12 cellular contexts compared by ENCODE assay signal in the genomic region with DNA sequence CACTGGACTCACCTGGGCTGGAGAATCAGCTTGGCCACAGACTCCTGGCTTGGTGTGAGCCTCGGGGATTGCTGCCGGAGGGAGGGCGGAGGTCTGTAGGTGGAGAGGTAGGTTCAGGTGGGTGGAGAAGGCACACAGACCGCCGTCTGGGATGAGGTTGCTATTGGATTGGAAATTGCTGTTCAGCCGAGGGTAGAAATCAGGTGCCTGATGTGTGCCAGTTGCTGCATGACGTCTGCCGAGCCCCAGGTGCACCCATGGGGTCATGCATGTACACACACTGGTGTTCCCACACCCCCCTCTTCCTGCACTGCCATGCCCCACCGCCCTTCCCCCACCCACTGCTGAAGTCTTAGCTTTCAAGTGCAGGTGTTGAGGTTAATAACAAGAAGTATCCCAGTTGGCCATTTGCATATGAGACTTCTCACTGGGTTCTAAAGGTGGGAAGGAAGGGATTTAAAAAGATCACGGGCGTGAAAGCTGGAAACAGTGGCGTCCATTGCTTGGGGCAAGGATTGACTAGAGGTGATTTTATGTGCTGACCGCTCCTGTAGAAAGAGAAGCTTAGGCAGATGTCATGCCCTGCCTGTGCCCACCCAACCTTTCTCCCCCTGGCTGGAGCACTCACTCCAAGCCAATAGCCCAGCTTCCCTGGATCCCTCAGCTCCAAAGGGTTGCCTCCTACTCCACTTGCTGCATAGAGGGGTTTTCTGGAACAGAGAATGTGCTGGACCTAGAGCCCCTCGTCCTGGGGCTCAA.
A peak's percentile ranks its signal among the peaks of the same experiment; 100 is the strongest.
DNase-seq lines count a peak whose midpoint lies in the region; ATAC-seq, FAIRE-seq and TF ChIP-seq lines count a peak whose summit lies in the region.
"Had no signal": no experiment of that assay in that cellular context is flagged by ENCODE, and none has a peak within 500 bp of the region (broad histone marks: within the 10 kb centered on the region; RNA-seq: fewer than 3 reads in every experiment).

No MANE protein-coding gene starts in this region.

- POLR2A ChIA-PET in HepG2 (lab: Yijun Ruan, JAX) (interaction anchor here (2.5 kb wide), 1 partner anchor 10 kb away, joined by 9 read pairs; no protein-coding TSS in a partner anchor), Caco-2 (lab: Charles Lee) (no interaction called here)

- ATAC-seq in GM21515 (IDR thresholded peaks at IDR 0.05; ENCODE audit: unreplicated experiment) = peak; percentile 53
- ATAC-seq in HepG2 = no peak
- no peak for ATAC-seq in left lobe of liver
- ATAC-seq: sciatic nerve had no signal

- peaks cover 88% of the 10 kb centered on the region for H3K79me2 ChIP-seq in Karpas-422 (ENCODE audit: low read length)
- H3K79me2 ChIP-seq in HepG2 (ENCODE audit: insufficient read depth, low read length) = peaks cover 7% of the 10 kb centered on the region

- peak; percentile 94 for FAIRE-seq in GM12891 (lab: Jason Lieb, UNC)
- no peak for FAIRE-seq in HepG2 (lab: Jason Lieb, UNC)
- FAIRE-seq in RCC 7860 (lab: Jason Lieb, UNC) = no peak
- FAIRE-seq: astrocyte had no signal

- TF ChIP-seq EP300 in HepG2 (IDR thresholded peaks at IDR 0.05; ENCODE audit: low read depth in 2 of 2, low read length in 2 of 2) = no peak
- TF ChIP-seq EP300 in HepG2 (CRISPR knock-in tag; IDR thresholded peaks at IDR 0.05; ENCODE audit: borderline replicate concordance) = no peak

- H2AFZ ChIP-seq in Karpas-422 (ENCODE audit: low read length) (no peak overlapping the region), HepG2 (ENCODE audit: low read length) (no peak overlapping the region)

- TF ChIP-seq CTCF in HepG2 (CRISPR knock-in tag; IDR thresholded peaks at IDR 0.05) (no peak), Caco-2 (IDR thresholded peaks at IDR 0.05; ENCODE audit: insufficient read depth in 1 of 2, low read depth in 1 of 2, low read length in 1 of 2, severe bottlenecking in 1 of 2, unreplicated experiment in 1 of 2) (no peak)

- no peak overlapping the region for H3K4me3 Mint-ChIP-seq in Caco-2 (ENCODE audit: unreplicated experiment)

- peaks cover 46% of the 10 kb centered on the region for H3K36me3 Mint-ChIP-seq in Caco-2 (ENCODE audit: insufficient read depth, unreplicated experiment)

- WGBS in HepG2 (ENCODE audit: low lambda C conversion rate) = 92% methylated on average over 14 of the region's 14 CpGs

- no peaks in the 10 kb centered on the region for H3K27me3 Mint-ChIP-seq in Caco-2 (ENCODE audit: insufficient read depth, unreplicated experiment)

- H3K4me2 ChIP-seq in Karpas-422 (ENCODE audit: low read depth, low read length, poor library complexity, severe bottlenecking) = peak overlapping the region; percentile 87
- H3K4me2 ChIP-seq in HepG2 (ENCODE audit: low read depth, low read length) = no peak overlapping the region

- in situ Hi-C loops in HepG2 (cut with HindIII; ENCODE audit: extremely low pct_ligation_motif_present, low pct_unique_long_range_greater_than_20kb) = no loop called here

- CTCF ChIA-PET in HepG2 (lab: Yijun Ruan, JAX; ENCODE audit: low intra/inter-chr PET ratio, low total read pairs) (no interaction called here), Caco-2 (lab: Charles Lee) (interaction anchor here (0.6 kb wide), 2 partner anchors 10 to 48 kb away, joined by 3 to 4 read pairs; no protein-coding TSS in a partner anchor)

- H3K27me3 ChIP-seq in Karpas-422 (ENCODE audit: low read length) (no peaks in the 10 kb centered on the region), HepG2 (ENCODE audit: control insufficient read depth in 1 of 2, insufficient read depth in 2 of 2, low read length in 2 of 2) (no peaks in the 10 kb centered on the region), Caco-2 (replicated peaks; ENCODE audit: control insufficient read depth, insufficient read depth, low read length) (no peaks in the 10 kb centered on the region)

- H3K9ac ChIP-seq in Karpas-422 (ENCODE audit: low read length) = peak overlapping the region; percentile 86
- no peak overlapping the region for H3K9ac ChIP-seq in HepG2 (ENCODE audit: insufficient read depth, low read depth, low read length)

- intact Hi-C loops in HepG2 (cut with micrococcal nuclease; ENCODE audit: unreplicated experiment) (no loop called here), Caco-2 (cut with micrococcal nuclease; ENCODE audit: unreplicated experiment) (no loop called here)

- no peak for TF ChIP-seq RAD21 in HepG2 (CRISPR knock-in tag; IDR thresholded peaks at IDR 0.05)

- peak overlapping the region; percentile 68 for H3K4me3 ChIP-seq in Karpas-422 (ENCODE audit: low read length)
- no peak overlapping the region for H3K4me3 ChIP-seq in HepG2 (replicated peaks in 1 of 3; ENCODE audit: insufficient read depth in 1 of 3, low read depth in 2 of 3, low read length in 3 of 3)
- H3K4me3 ChIP-seq in Caco-2 (ENCODE audit: low read depth, low read length) = no peak overlapping the region

- H4K20me1 ChIP-seq in Karpas-422 (ENCODE audit: insufficient read depth, low read depth, low read length) (no peaks in the 10 kb centered on the region), HepG2 (ENCODE audit: insufficient read depth, low read length) (no peaks in the 10 kb centered on the region)

- H3K27ac ChIP-seq in Karpas-422 (ENCODE audit: low read length) = peak overlapping the region; percentile 99
- H3K27ac ChIP-seq in HepG2 (ENCODE audit: extremely low read length, insufficient read depth, low read length) = no peak overlapping the region

- DNase-seq in GM12891 (ENCODE audit: insufficient read length, low spot score) = peak; percentile 49
- DNase-seq in Karpas-422 = peak; percentile 95
- no peak for DNase-seq in HepG2 (ENCODE audit: low spot score)
- no peak for DNase-seq in Caco-2
- no peak for DNase-seq in GM03348 (ENCODE audit: low spot score)
- DNase-seq in left lobe of liver (ENCODE audit: low spot score) = no peak
- no peak for DNase-seq in RCC 7860 (ENCODE audit: low spot score)
- DNase-seq: GF-D8, T-helper 1 cell had no signal

- H3K36me3 ChIP-seq in Karpas-422 (ENCODE audit: insufficient read depth, low read length) (no peaks in the 10 kb centered on the region), HepG2 (replicated peaks in 1 of 2; ENCODE audit: control insufficient read depth in 1 of 2, insufficient read depth in 2 of 2, low read length in 2 of 2) (peaks cover 3 to 6% of the 10 kb centered on the region in 2 experiments; a peak in 3 of 5 replicates), Caco-2 (ENCODE audit: control insufficient read depth, insufficient read depth, low read length) (peaks cover 2% of the 10 kb centered on the region)

- peaks cover 90% of the 10 kb centered on the region for H3K4me1 ChIP-seq in Karpas-422 (ENCODE audit: low read length)
- peaks cover 94% of the 10 kb centered on the region for H3K4me1 ChIP-seq in HepG2 (ENCODE audit: insufficient read depth, low read length)
- peaks cover 33% of the 10 kb centered on the region for H3K4me1 ChIP-seq in Caco-2

- H3K27ac Mint-ChIP-seq in Caco-2 (ENCODE audit: unreplicated experiment) = no peak overlapping the region

- H3K9me3 ChIP-seq in Karpas-422 (ENCODE audit: low read length) (no peaks in the 10 kb centered on the region), HepG2 (ENCODE audit: low read length) (no peaks in the 10 kb centered on the region), Caco-2 (no peaks in the 10 kb centered on the region)

- no peaks in the 10 kb centered on the region for H3K9me3 Mint-ChIP-seq in Caco-2 (ENCODE audit: unreplicated experiment)

- H3K9me2 ChIP-seq in Karpas-422 (replicated peaks; ENCODE audit: insufficient read depth, low read length) = no peaks in the 10 kb centered on the region

- TF ChIP-seq POLR2A in GM12891 (IDR thresholded peaks at IDR 0.05; ENCODE audit: low read depth, low read length) = 0 out of 2 replicates have a peak, but pooled peaks have one; percentile 7
- no peak for TF ChIP-seq POLR2A in HepG2 (IDR thresholded peaks at IDR 0.05; ENCODE audit: insufficient read depth in 1 of 2, low read depth in 2 of 2, low read length in 2 of 2)

- H3K4me1 Mint-ChIP-seq in Caco-2 (ENCODE audit: low read depth, unreplicated experiment) = peaks cover 39% of the 10 kb centered on the region

- BruUV-seq in HepG2 (replicated peaks; lab: Mats Ljungman, UMichigan) = no TSS peak
- no TSS peak for BruUV-seq in Caco-2 (replicated peaks; lab: Mats Ljungman, UMichigan)

TF ChIP-seq in GM12891, 5 proteins besides CTCF, POLR2A, EP300 and RAD21:
- TF ChIP-seq PAX5 (IDR thresholded peaks at IDR 0.05; ENCODE audit: insufficient read depth, low read length, severe bottlenecking) (peak; percentile 27), TAF1 (IDR thresholded peaks at IDR 0.05; ENCODE audit: low read depth, low read length) (no peak), SPI1 (IDR thresholded peaks at IDR 0.05; ENCODE audit: low read depth, low read length) (no peak), POU2F2 (IDR thresholded peaks at IDR 0.05; ENCODE audit: low read depth, low read length) (peak; percentile 94), POLR2AphosphoS5 (IDR thresholded peaks at IDR 0.05; ENCODE audit: low read depth, low read length) (no peak; the same call in 1 of the 2 replicates)
TF ChIP-seq in GM12891: peak in this region for 2.

TF ChIP-seq in HepG2, 621 proteins besides CTCF, POLR2A, EP300 and RAD21 (continues in another document):
- TF ChIP-seq, protein P1, sequence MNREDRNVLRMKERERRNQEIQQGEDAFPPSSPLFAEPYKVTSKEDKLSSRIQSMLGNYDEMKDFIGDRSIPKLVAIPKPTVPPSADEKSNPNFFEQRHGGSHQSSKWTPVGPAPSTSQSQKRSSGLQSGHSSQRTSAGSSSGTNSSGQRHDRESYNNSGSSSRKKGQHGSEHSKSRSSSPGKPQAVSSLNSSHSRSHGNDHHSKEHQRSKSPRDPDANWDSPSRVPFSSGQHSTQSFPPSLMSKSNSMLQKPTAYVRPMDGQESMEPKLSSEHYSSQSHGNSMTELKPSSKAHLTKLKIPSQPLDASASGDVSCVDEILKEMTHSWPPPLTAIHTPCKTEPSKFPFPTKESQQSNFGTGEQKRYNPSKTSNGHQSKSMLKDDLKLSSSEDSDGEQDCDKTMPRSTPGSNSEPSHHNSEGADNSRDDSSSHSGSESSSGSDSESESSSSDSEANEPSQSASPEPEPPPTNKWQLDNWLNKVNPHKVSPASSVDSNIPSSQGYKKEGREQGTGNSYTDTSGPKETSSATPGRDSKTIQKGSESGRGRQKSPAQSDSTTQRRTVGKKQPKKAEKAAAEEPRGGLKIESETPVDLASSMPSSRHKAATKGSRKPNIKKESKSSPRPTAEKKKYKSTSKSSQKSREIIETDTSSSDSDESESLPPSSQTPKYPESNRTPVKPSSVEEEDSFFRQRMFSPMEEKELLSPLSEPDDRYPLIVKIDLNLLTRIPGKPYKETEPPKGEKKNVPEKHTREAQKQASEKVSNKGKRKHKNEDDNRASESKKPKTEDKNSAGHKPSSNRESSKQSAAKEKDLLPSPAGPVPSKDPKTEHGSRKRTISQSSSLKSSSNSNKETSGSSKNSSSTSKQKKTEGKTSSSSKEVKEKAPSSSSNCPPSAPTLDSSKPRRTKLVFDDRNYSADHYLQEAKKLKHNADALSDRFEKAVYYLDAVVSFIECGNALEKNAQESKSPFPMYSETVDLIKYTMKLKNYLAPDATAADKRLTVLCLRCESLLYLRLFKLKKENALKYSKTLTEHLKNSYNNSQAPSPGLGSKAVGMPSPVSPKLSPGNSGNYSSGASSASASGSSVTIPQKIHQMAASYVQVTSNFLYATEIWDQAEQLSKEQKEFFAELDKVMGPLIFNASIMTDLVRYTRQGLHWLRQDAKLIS (CRISPR knock-in tag; IDR thresholded peaks at IDR 0.05) = no peak
- 0 out of 2 replicates have a peak, but pooled peaks have one; percentile 12 for TF ChIP-seq KDM5B (CRISPR knock-in tag; IDR thresholded peaks at IDR 0.05; ENCODE audit: borderline replicate concordance)

Comparison
In these comparisons a context has a peak if more than half of its experiments do, and no peak if none do; other contexts are left out.
1. DNase-seq: peak in GM12891 (single experiment) and Karpas-422 (single experiment); none in HepG2 (single experiment), Caco-2 (0 of 2), GM03348 (single experiment), left lobe of liver (single experiment) and RCC 7860 (single experiment).